ENCODE assay signal across 2 cellular contexts in the genomic region with DNA sequence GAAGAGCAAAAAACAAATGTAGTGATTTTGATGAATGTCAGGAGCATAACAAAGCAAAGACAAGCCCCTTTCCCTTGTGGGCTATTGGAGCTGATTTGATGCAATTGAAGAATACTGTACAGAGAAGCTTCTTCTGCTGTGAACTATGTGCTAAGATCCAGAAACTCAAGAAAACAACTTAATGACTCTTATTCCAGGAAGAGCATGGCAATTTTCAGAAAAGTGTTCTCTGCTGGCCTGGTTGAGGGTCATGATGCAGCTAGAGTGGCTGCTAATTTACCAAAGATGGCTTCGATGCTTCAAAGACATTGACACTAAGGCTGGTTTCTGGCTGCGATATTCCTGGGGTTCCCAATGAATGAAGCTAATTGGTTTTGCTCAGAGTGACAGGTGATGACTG.
TF ChIP-seq lines count a peak whose summit lies in the region.

No MANE protein-coding gene starts in this region.

TF ChIP-seq in GM23338, 12 proteins besides CTCF, POLR2A, EP300 and RAD21 (continues in another document):
- TF ChIP-seq, protein P1, sequence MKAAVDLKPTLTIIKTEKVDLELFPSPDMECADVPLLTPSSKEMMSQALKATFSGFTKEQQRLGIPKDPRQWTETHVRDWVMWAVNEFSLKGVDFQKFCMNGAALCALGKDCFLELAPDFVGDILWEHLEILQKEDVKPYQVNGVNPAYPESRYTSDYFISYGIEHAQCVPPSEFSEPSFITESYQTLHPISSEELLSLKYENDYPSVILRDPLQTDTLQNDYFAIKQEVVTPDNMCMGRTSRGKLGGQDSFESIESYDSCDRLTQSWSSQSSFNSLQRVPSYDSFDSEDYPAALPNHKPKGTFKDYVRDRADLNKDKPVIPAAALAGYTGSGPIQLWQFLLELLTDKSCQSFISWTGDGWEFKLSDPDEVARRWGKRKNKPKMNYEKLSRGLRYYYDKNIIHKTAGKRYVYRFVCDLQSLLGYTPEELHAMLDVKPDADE (IDR thresholded peaks at IDR 0.05): no peak
- no peak for TF ChIP-seq ZNF114 (CRISPR knock-in tag; IDR thresholded peaks at IDR 0.05)
- TF ChIP-seq ZNF331 (CRISPR knock-in tag; IDR thresholded peaks at IDR 0.05; ENCODE audit: low read depth): no peak
- TF ChIP-seq NANOG (IDR thresholded peaks at IDR 0.05; ENCODE audit: borderline replicate concordance): no peak
- TF ChIP-seq EZH2phosphoT487 (IDR thresholded peaks at IDR 0.05; ENCODE audit: unreplicated experiment): no peak
- no peak for TF ChIP-seq STAT1 (IDR thresholded peaks at IDR 0.05; ENCODE audit: unreplicated experiment)
- TF ChIP-seq EZH2 (IDR thresholded peaks at IDR 0.05; ENCODE audit: low read depth, unreplicated experiment): no peak
- TF ChIP-seq, protein P2, sequence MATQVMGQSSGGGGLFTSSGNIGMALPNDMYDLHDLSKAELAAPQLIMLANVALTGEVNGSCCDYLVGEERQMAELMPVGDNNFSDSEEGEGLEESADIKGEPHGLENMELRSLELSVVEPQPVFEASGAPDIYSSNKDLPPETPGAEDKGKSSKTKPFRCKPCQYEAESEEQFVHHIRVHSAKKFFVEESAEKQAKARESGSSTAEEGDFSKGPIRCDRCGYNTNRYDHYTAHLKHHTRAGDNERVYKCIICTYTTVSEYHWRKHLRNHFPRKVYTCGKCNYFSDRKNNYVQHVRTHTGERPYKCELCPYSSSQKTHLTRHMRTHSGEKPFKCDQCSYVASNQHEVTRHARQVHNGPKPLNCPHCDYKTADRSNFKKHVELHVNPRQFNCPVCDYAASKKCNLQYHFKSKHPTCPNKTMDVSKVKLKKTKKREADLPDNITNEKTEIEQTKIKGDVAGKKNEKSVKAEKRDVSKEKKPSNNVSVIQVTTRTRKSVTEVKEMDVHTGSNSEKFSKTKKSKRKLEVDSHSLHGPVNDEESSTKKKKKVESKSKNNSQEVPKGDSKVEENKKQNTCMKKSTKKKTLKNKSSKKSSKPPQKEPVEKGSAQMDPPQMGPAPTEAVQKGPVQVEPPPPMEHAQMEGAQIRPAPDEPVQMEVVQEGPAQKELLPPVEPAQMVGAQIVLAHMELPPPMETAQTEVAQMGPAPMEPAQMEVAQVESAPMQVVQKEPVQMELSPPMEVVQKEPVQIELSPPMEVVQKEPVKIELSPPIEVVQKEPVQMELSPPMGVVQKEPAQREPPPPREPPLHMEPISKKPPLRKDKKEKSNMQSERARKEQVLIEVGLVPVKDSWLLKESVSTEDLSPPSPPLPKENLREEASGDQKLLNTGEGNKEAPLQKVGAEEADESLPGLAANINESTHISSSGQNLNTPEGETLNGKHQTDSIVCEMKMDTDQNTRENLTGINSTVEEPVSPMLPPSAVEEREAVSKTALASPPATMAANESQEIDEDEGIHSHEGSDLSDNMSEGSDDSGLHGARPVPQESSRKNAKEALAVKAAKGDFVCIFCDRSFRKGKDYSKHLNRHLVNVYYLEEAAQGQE (IDR thresholded peaks at IDR 0.05; ENCODE audit: unreplicated experiment): no peak
- no peak for TF ChIP-seq JUNB (IDR thresholded peaks at IDR 0.05; ENCODE audit: unreplicated experiment)
- no peak for TF ChIP-seq CREB1 (CRISPR knock-in tag; IDR thresholded peaks at IDR 0.05; ENCODE audit: low read depth)

TF ChIP-seq in neural cell, 6 proteins besides CTCF, POLR2A, EP300 and RAD21:
- TF ChIP-seq, protein P2 (IDR thresholded peaks at IDR 0.05; ENCODE audit: borderline replicate concordance): peak; percentile 38
- TF ChIP-seq POLR2AphosphoS5 (IDR thresholded peaks at IDR 0.05): peak; percentile 25
- no peak for TF ChIP-seq MXI1 (conservative IDR thresholded peaks at IDR 0.05; ENCODE audit: poor library complexity, severe bottlenecking)
- TF ChIP-seq TAF1 (IDR thresholded peaks at IDR 0.05; ENCODE audit: low read depth): no peak
- TF ChIP-seq SMC3 (conservative IDR thresholded peaks at IDR 0.05; ENCODE audit: poor library complexity): no peak
